ENCODE assay signal across 16 cellular contexts in the genomic region with DNA sequence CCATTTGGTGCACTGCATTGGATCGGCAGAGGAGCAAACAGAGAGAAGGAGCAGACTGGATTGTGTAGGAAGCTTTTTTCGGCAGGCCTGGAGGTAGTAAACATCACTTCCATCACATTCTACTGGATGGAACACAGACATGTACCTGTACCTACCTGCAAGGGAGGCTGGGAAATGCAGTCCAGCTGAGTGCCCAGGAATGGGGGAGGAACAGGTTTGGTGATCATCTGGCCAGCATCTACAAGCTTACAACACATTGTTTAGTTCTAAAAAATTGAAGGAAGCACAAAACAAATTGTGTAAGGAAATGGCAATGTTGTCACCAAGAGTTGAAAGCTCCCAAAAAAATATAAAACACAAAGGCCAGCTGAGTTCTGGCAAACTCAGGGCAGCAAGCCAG. TPM values are rescaled to one million over a fixed set of nuclear protein-coding genes. Genes with fewer than 3 reads are reported as not detected.
DNase-seq lines count a peak whose midpoint lies in the region; ATAC-seq, FAIRE-seq and TF ChIP-seq lines count a peak whose summit lies in the region.
"Had no signal": no experiment of that assay in that cellular context is flagged by ENCODE, and none has a peak within 500 bp of the region (broad histone marks: within the 10 kb centered on the region; RNA-seq: fewer than 3 reads in every experiment).

No MANE protein-coding gene starts in this region.

- DNase-seq in HepG2 (ENCODE audit: low spot score) = no peak
- DNase-seq in right lobe of liver = no peak
- no peak for DNase-seq in epithelial cell of prostate (ENCODE audit: low read depth, low spot score)
- peak; percentile 17 for DNase-seq in spleen
- DNase-seq in NCI-H187 treated with DMSO at 0.1 percent for 48 hours (lab: John Stamatoyannopoulos, UW) = no peak
- no peak for DNase-seq in AML-193 (lab: John Stamatoyannopoulos, UW)
- no peak for DNase-seq in transverse colon
- DNase-seq: ACHN; C1 segment of cervical spinal cord; Calu3; CD4-positive, alpha-beta T cell; DMS 273 treated with DMSO at 0.1 percent for 48 hours had no signal

- H3K4me1 ChIP-seq in HepG2 (ENCODE audit: insufficient read depth, low read length) (peaks cover 42% of the 10 kb centered on the region), right lobe of liver (no peaks in the 10 kb centered on the region), spleen (no peaks in the 10 kb centered on the region), transverse colon (no peaks in the 10 kb centered on the region)
- H3K4me1 ChIP-seq: HAP-1 had no signal

- H3K36me3 ChIP-seq in HepG2 (replicated peaks in 1 of 2; ENCODE audit: control insufficient read depth in 1 of 2, insufficient read depth in 2 of 2, low read length in 2 of 2) = no peaks in the 10 kb centered on the region
- H3K36me3 ChIP-seq in right lobe of liver = no peaks in the 10 kb centered on the region
- no peaks in the 10 kb centered on the region for H3K36me3 ChIP-seq in spleen
- H3K36me3 ChIP-seq in transverse colon = no peaks in the 10 kb centered on the region
- H3K36me3 ChIP-seq: HAP-1 had no signal

- TF ChIP-seq CTCF in HepG2 (CRISPR knock-in tag; IDR thresholded peaks at IDR 0.05) = no peak
- no peak for TF ChIP-seq CTCF in right lobe of liver (IDR thresholded peaks at IDR 0.05)
- no peak for TF ChIP-seq CTCF in spleen (IDR thresholded peaks at IDR 0.05 in 8 of 11, conservative IDR thresholded peaks at IDR 0.05 in 3 of 11)
- no peak for TF ChIP-seq CTCF in transverse colon (IDR thresholded peaks at IDR 0.05)

- TF ChIP-seq POLR2A in HepG2 (IDR thresholded peaks at IDR 0.05; ENCODE audit: insufficient read depth in 1 of 2, low read depth in 2 of 2, low read length in 2 of 2) (no peak), right lobe of liver (IDR thresholded peaks at IDR 0.05) (no peak), spleen (IDR thresholded peaks at IDR 0.05) (no peak), transverse colon (IDR thresholded peaks at IDR 0.05) (no peak)

- no peak for TF ChIP-seq RAD21 in HepG2 (CRISPR knock-in tag; IDR thresholded peaks at IDR 0.05)

- H3K9me3 ChIP-seq in HepG2 (ENCODE audit: low read length) (no peaks in the 10 kb centered on the region), right lobe of liver (no peaks in the 10 kb centered on the region), spleen (peaks cover 0 to 20% (median 9%) of the 10 kb centered on the region in 8 donors), transverse colon (no peaks in the 10 kb centered on the region)
- H3K9me3 ChIP-seq: HAP-1 had no signal

- no peak for TF ChIP-seq EP300 in HepG2 (IDR thresholded peaks at IDR 0.05; ENCODE audit: low read depth in 2 of 2, low read length in 2 of 2)
- no peak for TF ChIP-seq EP300 in HepG2 (CRISPR knock-in tag; IDR thresholded peaks at IDR 0.05; ENCODE audit: borderline replicate concordance)
- TF ChIP-seq EP300 in transverse colon (IDR thresholded peaks at IDR 0.05; ENCODE audit: low read depth) = no peak

- H3K9ac ChIP-seq in HepG2 (ENCODE audit: insufficient read depth, low read depth, low read length) = no peak overlapping the region

- no peak for ATAC-seq in HepG2
- ATAC-seq in right lobe of liver = no peak

- intact Hi-C loops in HepG2 (cut with micrococcal nuclease; ENCODE audit: unreplicated experiment) (no loop called here), right lobe of liver (cut with DNase I) (no loop called here), spleen (cut with DNase I; ENCODE audit: low total_unique reads) (no loop called here), transverse colon (cut with DNase I; ENCODE audit: low total_unique reads) (no loop called here)

- no peak overlapping the region for H2AFZ ChIP-seq in HepG2 (ENCODE audit: low read length)

- H3K79me2 ChIP-seq in HepG2 (ENCODE audit: insufficient read depth, low read length) = no peaks in the 10 kb centered on the region

- POLR2A ChIA-PET in HepG2 (lab: Yijun Ruan, JAX) = no interaction called here

- H3K4me3 ChIP-seq in HepG2 (replicated peaks in 1 of 3; ENCODE audit: insufficient read depth in 1 of 3, low read depth in 2 of 3, low read length in 3 of 3) = no peak overlapping the region
- no peak overlapping the region for H3K4me3 ChIP-seq in right lobe of liver
- no peak overlapping the region for H3K4me3 ChIP-seq in spleen
- H3K4me3 ChIP-seq in transverse colon = no peak overlapping the region
- H3K4me3 ChIP-seq: HAP-1 had no signal

- in situ Hi-C loops in HepG2 (cut with HindIII; ENCODE audit: extremely low pct_ligation_motif_present, low pct_unique_long_range_greater_than_20kb) (no loop called here), transverse colon (cut with MboI; ENCODE audit: low pct_ligation_motif_present in 1 of 4, low pct_unique_long_range_greater_than_20kb in 1 of 4, low sequenced_read_pairs in 3 of 4) (no loop called here)

- FAIRE-seq in HepG2 (lab: Jason Lieb, UNC) = no peak
- FAIRE-seq: H1, HTR-8/SVneo had no signal

- no peaks in the 10 kb centered on the region for H4K20me1 ChIP-seq in HepG2 (ENCODE audit: insufficient read depth, low read length)

- peak overlapping the region; percentile 29; the same call in 1 of the 2 replicates for H3K4me2 ChIP-seq in HepG2 (ENCODE audit: low read depth, low read length)

- H3K27ac ChIP-seq in HepG2 (ENCODE audit: extremely low read length, insufficient read depth, low read length) (no peak overlapping the region), right lobe of liver (no peak overlapping the region), epithelial cell of prostate (peak overlapping the region; percentile 38), spleen (no peak overlapping the region), transverse colon (no peak overlapping the region)

- CTCF ChIA-PET in HepG2 (lab: Yijun Ruan, JAX; ENCODE audit: low intra/inter-chr PET ratio, low total read pairs) = no interaction called here

- H3K27me3 ChIP-seq in HepG2 (ENCODE audit: control insufficient read depth in 1 of 2, insufficient read depth in 2 of 2, low read length in 2 of 2) (peaks cover 2 to 14% of the 10 kb centered on the region in 2 experiments; a peak in 3 of 5 replicates), right lobe of liver (no peaks in the 10 kb centered on the region), spleen (replicated peaks in 1 of 7) (peaks cover 0 to 8% (median 0%) of the 10 kb centered on the region in 7 donors), transverse colon (no peaks in the 10 kb centered on the region)

- WGBS in HepG2 (ENCODE audit: low lambda C conversion rate) = 67% methylated on average over 2 of the region's 2 CpGs
- no CpG with 5 or more reads among the region's 2 CpGs for WGBS in right lobe of liver (ENCODE audit: insufficient coverage, low coverage, low lambda C conversion rate, missing lambda C conversion rate)
- WGBS in spleen, 5 donors = 88 to 95% (median 93%) methylated on average over 2 of the region's 2 CpGs
- 100% methylated on average over 2 of the region's 2 CpGs; no CpG with 5 or more reads in 1 of the 2 donors for WGBS in transverse colon (ENCODE audit: low coverage in 1 of 2), 2 donors

- BruUV-seq in HepG2 (replicated peaks; lab: Mats Ljungman, UMichigan) = no TSS peak

TF ChIP-seq in HepG2, 621 proteins besides CTCF, POLR2A, EP300 and RAD21 (continues in another document):
- TF ChIP-seq HOXA5 (CRISPR knock-in tag; IDR thresholded peaks at IDR 0.05) = no peak
- TF ChIP-seq, protein P1, sequence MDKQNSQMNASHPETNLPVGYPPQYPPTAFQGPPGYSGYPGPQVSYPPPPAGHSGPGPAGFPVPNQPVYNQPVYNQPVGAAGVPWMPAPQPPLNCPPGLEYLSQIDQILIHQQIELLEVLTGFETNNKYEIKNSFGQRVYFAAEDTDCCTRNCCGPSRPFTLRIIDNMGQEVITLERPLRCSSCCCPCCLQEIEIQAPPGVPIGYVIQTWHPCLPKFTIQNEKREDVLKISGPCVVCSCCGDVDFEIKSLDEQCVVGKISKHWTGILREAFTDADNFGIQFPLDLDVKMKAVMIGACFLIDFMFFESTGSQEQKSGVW (CRISPR knock-in tag; IDR thresholded peaks at IDR 0.05; ENCODE audit: borderline replicate concordance) = no peak
- TF ChIP-seq, protein P2, sequence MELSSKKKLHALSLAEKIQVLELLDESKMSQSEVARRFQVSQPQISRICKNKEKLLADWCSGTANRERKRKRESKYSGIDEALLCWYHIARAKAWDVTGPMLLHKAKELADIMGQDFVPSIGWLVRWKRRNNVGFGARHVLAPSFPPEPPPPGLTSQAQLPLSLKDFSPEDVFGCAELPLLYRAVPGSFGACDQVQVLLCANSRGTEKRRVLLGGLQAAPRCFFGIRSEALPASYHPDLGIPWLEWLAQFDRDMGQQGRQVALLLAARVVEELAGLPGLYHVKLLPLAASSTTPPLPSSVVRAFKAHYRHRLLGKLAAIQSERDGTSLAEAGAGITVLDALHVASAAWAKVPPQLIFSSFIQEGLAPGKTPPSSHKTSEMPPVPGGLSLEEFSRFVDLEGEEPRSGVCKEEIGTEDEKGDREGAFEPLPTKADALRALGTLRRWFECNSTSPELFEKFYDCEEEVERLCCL (CRISPR knock-in tag; IDR thresholded peaks at IDR 0.05; ENCODE audit: borderline replicate concordance) = no peak

RNA-seq across cellular contexts. Expression of gene SMIM38, which starts 19.1 kb away (rescaled TPM):
- total RNA-seq in HepG2 (2016; rRNA removed; fragmentation: Illumina TruSeq; extraction: Trizol) (0.40 TPM in 1 of 2 replicates, not detected in the other), right lobe of liver (not detected), spleen (1 to 10 TPM in 4 of 7 donors, under 1 TPM in 3; 0.44 to 2.0 (median 1.1) TPM), transverse colon (10 to 100 TPM in 1 of 4 donors, 1 to 10 TPM in 1, not detected in 2; 2.9 to 10.1 TPM)
- total RNA-seq in HepG2 (2016; cell fraction: cytosol; rRNA removed; fragmentation: Illumina TruSeq; extraction: Trizol; ENCODE audit: low read depth) = 0.18 TPM in 1 of 2 replicates, not detected in the other
- 0.39 and 0.61 TPM in 2 replicates for total RNA-seq in HepG2 (2016; cell fraction: insoluble cytoplasmic fraction; rRNA removed; fragmentation: Illumina TruSeq; extraction: Trizol)
- total RNA-seq in HepG2 (2016; cell fraction: membrane; rRNA removed; fragmentation: Illumina TruSeq; extraction: Trizol) = 0.24 and 0.25 TPM in 2 replicates
- 0.43 and 0.91 TPM in 2 replicates for total RNA-seq in HepG2 (2016; cell fraction: nucleus; rRNA removed; fragmentation: Illumina TruSeq; extraction: Trizol)
- polyA plus RNA-seq in HepG2 (2011; rRNA removed) (0.30 and 0.42 TPM in 2 replicates), spleen (under 1 TPM; 0.02 to 0.29 (median 0.05) TPM)
- 0.12 and 0.32 TPM in 2 replicates for polyA plus RNA-seq in HepG2 (2011; cell fraction: cytosol; rRNA removed)
- polyA plus RNA-seq in HepG2 (2011; cell fraction: nucleus; rRNA removed) = 3.5 and 3.6 TPM in 2 replicates
- 0.39 and 0.67 TPM in 2 replicates for polyA plus RNA-seq in HepG2 (2012)
- polyA plus RNA-seq in HepG2 (2016; cell fraction: cytosol; fragmentation: Illumina TruSeq; extraction: Trizol; ENCODE audit: low read depth) = not detected in 2 replicates
- polyA plus RNA-seq in HepG2 (2016; cell fraction: insoluble cytoplasmic fraction; fragmentation: Illumina TruSeq; extraction: Trizol; ENCODE audit: low read depth) = 0.09 TPM in 1 of 2 replicates, not detected in the other
- polyA plus RNA-seq in HepG2 (2016; cell fraction: membrane; fragmentation: Illumina TruSeq; extraction: Trizol; ENCODE audit: low read depth) = not detected in 2 replicates
- 0.45 and 0.49 TPM in 2 replicates for polyA plus RNA-seq in HepG2 (2016; cell fraction: nucleus; fragmentation: Illumina TruSeq; extraction: Trizol; ENCODE audit: insufficient read depth, low read depth)
- polyA minus RNA-seq in HepG2 (2011; rRNA and poly(A)+ RNA removed; ENCODE audit: low replicate concordance) = 0.09 and 1.2 TPM in 2 replicates
- polyA minus RNA-seq in HepG2 (2011; cell fraction: cytosol; rRNA and poly(A)+ RNA removed) = not detected in 2 replicates
- 1.4 and 2.1 TPM in 2 replicates for polyA minus RNA-seq in HepG2 (2011; cell fraction: nucleus; rRNA and poly(A)+ RNA removed)
- total RNA-seq: Daoy had no signal
